ENCODE assay signal across 8 cellular contexts in genomic region chrX:155216940-155217450, GRCh38. TPM values are rescaled to one million over a fixed set of nuclear protein-coding genes. Genes with fewer than 3 reads are reported as not detected.
A peak's percentile ranks its signal among the peaks of the same experiment; 100 is the strongest.
DNase-seq lines count a peak whose midpoint lies in the region; ATAC-seq, FAIRE-seq and TF ChIP-seq lines count a peak whose summit lies in the region.

No MANE protein-coding gene starts in this region.

- H3K9me2 ChIP-seq in SK-N-SH = no peaks in the 10 kb centered on the region

- peaks cover 11% of the 10 kb centered on the region for H3K36me3 Mint-ChIP-seq in progenitor cell of endocrine pancreas (ENCODE audit: insufficient read depth)

- H3K4me2 ChIP-seq in SK-N-SH = peak overlapping the region; percentile 61

- H3K9ac ChIP-seq in SK-N-SH = peak overlapping the region; percentile 91

- H3K79me2 ChIP-seq in SK-N-SH (ENCODE audit: insufficient read depth) = peaks cover 48% of the 10 kb centered on the region

- H3K27me3 Mint-ChIP-seq in progenitor cell of endocrine pancreas = no peaks in the 10 kb centered on the region

- H3K4me1 Mint-ChIP-seq in progenitor cell of endocrine pancreas (ENCODE audit: low read depth) = peaks cover 7% of the 10 kb centered on the region

- no peaks in the 10 kb centered on the region for H3K27me3 ChIP-seq in SK-N-SH (ENCODE audit: insufficient read depth)

- no peak for TF ChIP-seq RAD21 in SK-N-SH (IDR thresholded peaks at IDR 0.05; ENCODE audit: low read length)

- no peak for ATAC-seq in HG03457 (IDR thresholded peaks at IDR 0.05; ENCODE audit: unreplicated experiment)

- peaks cover 3% of the 10 kb centered on the region for H3F3A ChIP-seq in SK-N-SH (replicated peaks; ENCODE audit: insufficient read depth)

- 0 out of 2 replicates have a peak, but pooled peaks cover 6% of the 10 kb centered on the region for H4K20me1 ChIP-seq in SK-N-SH (ENCODE audit: insufficient read depth)

- H3K9me3 Mint-ChIP-seq in progenitor cell of endocrine pancreas (ENCODE audit: low read depth) = peaks cover 10% of the 10 kb centered on the region

- H3K4me3 Mint-ChIP-seq in progenitor cell of endocrine pancreas (ENCODE audit: low read depth) = peak overlapping the region; percentile 81

- 0 out of 2 replicates have a peak, but pooled peaks cover 3% of the 10 kb centered on the region for H3K9me3 ChIP-seq in SK-N-SH

- H3K36me3 ChIP-seq in SK-N-SH (replicated peaks in 1 of 2; ENCODE audit: control insufficient read depth in 1 of 2, insufficient read depth in 2 of 2, low read length in 1 of 2) = peaks cover 0 to 6% of the 10 kb centered on the region in 2 experiments

- CTCF ChIA-PET in SK-N-SH (lab: Yijun Ruan, JAX) = interaction anchor here (0.6 to 2.4 kb wide), 12 partner anchors 9 to 299 kb away, joined by 3 to 9 read pairs (median 3); no protein-coding TSS in a partner anchor

- H3K4me1 ChIP-seq in SK-N-SH (ENCODE audit: control insufficient read depth in 1 of 2, insufficient read depth in 2 of 2, low read depth in 1 of 2, low read length in 1 of 2) = peaks cover 0 to 4% of the 10 kb centered on the region in 2 experiments; a peak in 2 of 4 replicates

- 5% methylated on average over 11 of the region's 11 CpGs for WGBS in SK-N-SH (ENCODE audit: low lambda C conversion rate)

- TF ChIP-seq CTCF in AG09309 (IDR thresholded peaks at IDR 0.05; ENCODE audit: control insufficient read depth, insufficient read depth, low read depth, low read length, missing control alignments) (no peak), SK-N-SH (IDR thresholded peaks at IDR 0.05) (0 out of 2 replicates have a peak, but pooled peaks have one; percentile 2), progenitor cell of endocrine pancreas (IDR thresholded peaks at IDR 0.05; ENCODE audit: unreplicated experiment) (no peak)

- H2AFZ ChIP-seq in SK-N-SH (ENCODE audit: low read depth) = 0 out of 2 replicates have a peak overlapping the region, but pooled peaks have one; percentile 95

- H3K4me3 ChIP-seq in AG09309 (ENCODE audit: control insufficient read depth, low read depth, low read length) (peak overlapping the region; percentile 92), SK-N-SH (ENCODE audit: low read depth in 2 of 2, low read length in 1 of 2) (peak overlapping the region; percentile 69 to 81)

- FAIRE-seq in GM19239 (lab: Jason Lieb, UNC) = peak; percentile 57

- H3K27ac ChIP-seq in SK-N-SH (ENCODE audit: low read depth in 2 of 2, low read length in 1 of 2) = peak overlapping the region; percentile 64 to 68

- no peak for DNase-seq in AG09309 (ENCODE audit: low read depth)
- DNase-seq in GM19239 (ENCODE audit: insufficient read length, low spot score) = no peak
- DNase-seq in SK-N-SH = peak; percentile 46
- peak; percentile 0 for DNase-seq in fibroblast of gingiva (ENCODE audit: low read depth)
- no peak for DNase-seq in progenitor cell of endocrine pancreas (ENCODE audit: low spot score, unreplicated experiment)
- DNase-seq in NCI-H2081 treated with DMSO at 0.1 percent for 48 hours (lab: John Stamatoyannopoulos, UW) = no peak
- no peak for DNase-seq in GM19238 (ENCODE audit: insufficient read length, low spot score)

- TF ChIP-seq EP300 in SK-N-SH (IDR thresholded peaks at IDR 0.05; ENCODE audit: borderline replicate concordance in 1 of 2, low read depth in 1 of 2, low read length in 1 of 2) = no peak

- H3K27ac Mint-ChIP-seq in progenitor cell of endocrine pancreas = peak overlapping the region; percentile 92

- POLR2A ChIA-PET in SK-N-SH (lab: Yijun Ruan, JAX) = interaction anchor here (0.6 to 1.0 kb wide), 2 partner anchors 122 to 233 kb away, joined by 3 read pairs; no protein-coding TSS in a partner anchor

TF ChIP-seq in SK-N-SH, 30 proteins besides CTCF, POLR2A, EP300 and RAD21:
- TF ChIP-seq JUND (IDR thresholded peaks at IDR 0.05) = no peak
- TF ChIP-seq ZBTB33 (IDR thresholded peaks at IDR 0.05; ENCODE audit: borderline replicate concordance, low read depth) = no peak
- no peak for TF ChIP-seq FOXJ3 (CRISPR knock-in tag; IDR thresholded peaks at IDR 0.05)
- TF ChIP-seq TAF1 (IDR thresholded peaks at IDR 0.05; ENCODE audit: borderline replicate concordance, low read depth, low read length) = no peak
- no peak for TF ChIP-seq USF2 (IDR thresholded peaks at IDR 0.05; ENCODE audit: borderline replicate concordance, low read depth, low read length)
- TF ChIP-seq GABPA (IDR thresholded peaks at IDR 0.05; ENCODE audit: low read depth) = no peak
- no peak for TF ChIP-seq PBX3 (IDR thresholded peaks at IDR 0.05)
- no peak for TF ChIP-seq SMC3 (IDR thresholded peaks at IDR 0.05; ENCODE audit: low read depth, low read length)
- TF ChIP-seq GATA2 (CRISPR knock-in tag; IDR thresholded peaks at IDR 0.05) = no peak
- TF ChIP-seq SIN3A (IDR thresholded peaks at IDR 0.05; ENCODE audit: borderline replicate concordance, low read depth, low read length) = no peak
- no peak for TF ChIP-seq FOXM1 (IDR thresholded peaks at IDR 0.05; ENCODE audit: low read depth)
- no peak for TF ChIP-seq NFIC (IDR thresholded peaks at IDR 0.05; ENCODE audit: borderline replicate concordance)
- no peak for TF ChIP-seq USF1 (IDR thresholded peaks at IDR 0.05; ENCODE audit: borderline replicate concordance, low read depth)
- TF ChIP-seq MXI1 (IDR thresholded peaks at IDR 0.05; ENCODE audit: low read depth, low read length) = no peak
- no peak for TF ChIP-seq MEF2A (IDR thresholded peaks at IDR 0.05; ENCODE audit: borderline replicate concordance, low read depth)
- TF ChIP-seq CHD2 (IDR thresholded peaks at IDR 0.05; ENCODE audit: low read length, partially characterized antibody) = no peak
- no peak for TF ChIP-seq YY1 (IDR thresholded peaks at IDR 0.05; ENCODE audit: low read depth)
- TF ChIP-seq EZH2phosphoT487 (IDR thresholded peaks at IDR 0.05; ENCODE audit: borderline replicate concordance, low read depth) = no peak
- no peak for TF ChIP-seq ELF1 (IDR thresholded peaks at IDR 0.05)
- TF ChIP-seq TCF12 (IDR thresholded peaks at IDR 0.05) = no peak
TF ChIP-seq in SK-N-SH: peak in this region for 0.

RNA-seq across cellular contexts. Expression of gene VBP1, which starts 0.7 kb away (rescaled TPM):
- polyA plus RNA-seq in SK-N-SH (2012; rRNA removed) = 13.8 and 18.1 TPM in 2 replicates
- 31.9 and 45.4 TPM in 2 replicates for polyA plus RNA-seq in SK-N-SH (2012; cell fraction: cytosol; rRNA removed)
- polyA plus RNA-seq in SK-N-SH (2012; cell fraction: nucleus; rRNA removed) = 3.6 and 9.6 TPM in 2 replicates
- 50.8 and 55.0 TPM in 2 replicates for total RNA-seq in progenitor cell of endocrine pancreas

RNA-seq across cellular contexts. Expression of gene RAB39B, which starts 47.3 kb away (rescaled TPM):
- 1.3 and 1.6 TPM in 2 replicates for polyA plus RNA-seq in SK-N-SH (2012; rRNA removed)
- polyA plus RNA-seq in SK-N-SH (2012; cell fraction: cytosol; rRNA removed) = 2.2 and 2.4 TPM in 2 replicates
- polyA plus RNA-seq in SK-N-SH (2012; cell fraction: nucleus; rRNA removed) = 0.77 and 1.0 TPM in 2 replicates
- 4.6 and 4.8 TPM in 2 replicates for total RNA-seq in progenitor cell of endocrine pancreas

Comparison
In these comparisons a context has a peak if more than half of its experiments do, and no peak if none do; other contexts are left out.
1. DNase-seq: peak in SK-N-SH (single experiment) and fibroblast of gingiva (single experiment); none in AG09309 (single experiment), GM19239 (single experiment), progenitor cell of endocrine pancreas (single experiment), NCI-H2081 treated with DMSO at 0.1 percent for 48 hours (single experiment) and GM19238 (single experiment).